Comparison of ENCODE assay signal across 11 cellular contexts in the genomic region with DNA sequence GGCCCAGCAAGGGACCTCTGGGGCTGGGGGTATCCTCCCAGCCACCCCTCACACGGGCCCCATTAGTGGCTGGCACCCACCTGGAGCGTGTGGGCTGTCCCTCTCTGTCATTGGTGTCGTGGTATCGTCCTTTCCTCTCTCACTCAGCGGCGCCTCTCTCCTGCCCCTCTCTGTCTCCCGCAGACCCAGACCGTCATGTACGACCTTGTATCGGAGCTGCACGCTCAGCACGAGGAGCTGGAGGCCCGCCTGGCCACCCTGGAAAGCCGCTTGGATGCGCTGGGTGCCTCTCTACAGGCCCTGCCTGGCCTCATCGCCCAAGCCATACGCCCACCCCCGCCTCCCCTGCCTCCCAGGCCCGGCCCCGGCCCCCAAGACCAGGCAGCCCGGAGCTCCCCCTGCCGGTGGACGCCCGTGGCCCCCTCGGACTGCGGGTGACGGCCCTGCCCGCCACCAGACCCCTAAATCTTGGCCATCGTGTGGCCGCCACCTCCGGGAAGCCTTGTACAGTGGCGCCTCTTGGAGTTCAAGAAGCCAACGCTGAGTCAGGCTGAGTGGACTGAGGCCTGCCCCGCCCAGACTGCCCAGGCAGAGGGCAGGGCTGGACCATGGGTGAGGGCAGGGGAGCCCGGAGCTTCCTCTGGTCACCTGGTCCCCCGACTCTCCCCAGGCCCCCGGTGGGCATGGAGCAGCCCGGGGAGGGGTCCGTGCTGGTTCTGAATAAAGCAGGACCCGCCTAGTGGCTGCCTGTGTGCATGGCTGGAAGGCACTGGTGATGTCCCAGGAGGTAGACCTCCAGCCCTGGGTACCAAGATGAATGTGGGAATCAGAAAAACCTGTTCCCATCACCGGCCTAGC. TPM values are rescaled to one million over a fixed set of nuclear protein-coding genes. Genes with fewer than 3 reads are reported as not detected.
A peak's percentile ranks its signal among the peaks of the same experiment; 100 is the strongest.
DNase-seq lines count a peak whose midpoint lies in the region; ATAC-seq and TF ChIP-seq lines count a peak whose summit lies in the region.
"Had no signal": no experiment of that assay in that cellular context is flagged by ENCODE, and none has a peak within 500 bp of the region (broad histone marks: within the 10 kb centered on the region; RNA-seq: fewer than 3 reads in every experiment).

No MANE protein-coding gene starts in this region.

- H3K36me3 ChIP-seq in trophoblast cell (ENCODE audit: control insufficient read depth in 1 of 2, insufficient read depth in 2 of 2, low read length in 2 of 2), result no peaks in the 10 kb centered on the region

- no peak overlapping the region for H2AK5ac ChIP-seq in trophoblast cell (ENCODE audit: low read length)

- H3K79me2 ChIP-seq in trophoblast cell (ENCODE audit: control insufficient read depth, insufficient read depth, low read length, poor library complexity), result no peaks in the 10 kb centered on the region

- H2BK120ac ChIP-seq in trophoblast cell (ENCODE audit: insufficient read depth, low read length, poor library complexity), result no peak overlapping the region

- no peak overlapping the region for H3K23ac ChIP-seq in trophoblast cell (ENCODE audit: low read length)

- no peak for TF ChIP-seq CTCF in coronary artery (IDR thresholded peaks at IDR 0.05)

- no peak overlapping the region for H2AFZ ChIP-seq in trophoblast cell (ENCODE audit: insufficient read depth, low read length, poor library complexity)

- H3K4me2 ChIP-seq in trophoblast cell (ENCODE audit: low read length), result no peak overlapping the region

- no peak overlapping the region for H3K4me3 Mint-ChIP-seq in natural killer cell treated with Interleukin-12 subunit alpha and Interleukin-12 subunit beta and Interleukin-15 and Interleukin-18, amount 100 ng/mL, for 72 hours

- peaks cover 13 to 18% of the 10 kb centered on the region in 2 donors for H3K4me1 Mint-ChIP-seq in natural killer cell treated with Interleukin-12 subunit alpha and Interleukin-12 subunit beta and Interleukin-15 and Interleukin-18, amount 100 ng/mL, for 72 hours (ENCODE audit: low read depth in 2 of 2)

- H3K27me3 Mint-ChIP-seq in natural killer cell treated with Interleukin-12 subunit alpha and Interleukin-12 subunit beta and Interleukin-15 and Interleukin-18, amount 100 ng/mL, for 72 hours, result no peaks in the 10 kb centered on the region

- H3K27me3 ChIP-seq in trophoblast cell (ENCODE audit: insufficient read depth, low read length), result peaks cover 3% of the 10 kb centered on the region

- H3K79me1 ChIP-seq in trophoblast cell (ENCODE audit: low read length), result no peaks in the 10 kb centered on the region

- H2BK5ac ChIP-seq in trophoblast cell (ENCODE audit: low read depth, low read length, poor library complexity), result no peak overlapping the region

- H3K18ac ChIP-seq in trophoblast cell (ENCODE audit: low read length), result no peak overlapping the region

- H3K4me3 ChIP-seq in coronary artery (no peak overlapping the region), trophoblast cell (ENCODE audit: low read depth, low read length) (no peak overlapping the region)

- no peak overlapping the region for H4K91ac ChIP-seq in trophoblast cell (ENCODE audit: low read depth, low read length)

- no peak overlapping the region for H3K14ac ChIP-seq in trophoblast cell (ENCODE audit: low read length)

- H4K12ac ChIP-seq in trophoblast cell (ENCODE audit: low read depth, low read length), result no peak overlapping the region

- no peak for ATAC-seq in natural killer cell treated with Interleukin-12 subunit alpha and Interleukin-12 subunit beta and Interleukin-15 and Interleukin-18, amount 100 ng/mL, for 72 hours
- ATAC-seq in HG02610 (IDR thresholded peaks at IDR 0.05; ENCODE audit: unreplicated experiment), result no peak

- peak overlapping the region; percentile 31 to 64 for H3K27ac Mint-ChIP-seq in natural killer cell treated with Interleukin-12 subunit alpha and Interleukin-12 subunit beta and Interleukin-15 and Interleukin-18, amount 100 ng/mL, for 72 hours

- DNase-seq in ELR (ENCODE audit: low read depth) (peak; percentile 82), LHCN-M2 (ENCODE audit: low read depth) (peak; percentile 41), coronary artery (ENCODE audit: low spot score) (peak; percentile 81), trophoblast cell (no peak), CD1c-positive myeloid dendritic cell (ENCODE audit: extremely low spot score) (no peak)
- no peak for DNase-seq in natural killer cell treated with Interleukin-12 subunit alpha and Interleukin-12 subunit beta and Interleukin-15 and Interleukin-18, amount 100 ng/mL, for 72 hours (ENCODE audit: low spot score)
- DNase-seq in stimulated activated CD4-positive, alpha-beta T cell treated with anti-CD3 and anti-CD28 coated beads, Interleukin-15, amount 100 ng/mL, for 24 hours, result no peak
- DNase-seq: activated CD4-positive, alpha-beta T cell treated with anti-CD3 and anti-CD28 coated beads, Interleukin-2, amount 10 ng/mL, durations not matched to agents 7 days and 5 days; caudate nucleus; stimulated activated CD4-positive, alpha-beta T cell treated with anti-CD3 and anti-CD28 coated beads, Interleukin-1b, Interleukin-23, amount 100 ng/mL, for 48 hours had no signal

- no peak overlapping the region for H2BK12ac ChIP-seq in trophoblast cell (ENCODE audit: low read length)

- no peak overlapping the region for H3K9ac ChIP-seq in trophoblast cell (ENCODE audit: low read length)

- H3K4me1 ChIP-seq in trophoblast cell (ENCODE audit: control insufficient read depth in 1 of 2, insufficient read depth in 2 of 2, low read length in 2 of 2), result peaks cover 0 to 6% of the 10 kb centered on the region in 2 experiments

- H3K9me3 ChIP-seq in trophoblast cell (ENCODE audit: insufficient read depth, low read depth, low read length), result peaks cover 2% of the 10 kb centered on the region

- H3K4ac ChIP-seq in trophoblast cell (ENCODE audit: low read depth, low read length), result no peak overlapping the region

- H3K9me3 Mint-ChIP-seq in natural killer cell treated with Interleukin-12 subunit alpha and Interleukin-12 subunit beta and Interleukin-15 and Interleukin-18, amount 100 ng/mL, for 72 hours, result no peaks in the 10 kb centered on the region
- H3K9me3 Mint-ChIP-seq: activated CD4-positive, alpha-beta T cell treated with anti-CD3 and anti-CD28 coated beads, Interleukin-2, amount 10 ng/mL, durations not matched to agents 7 days and 5 days had no signal

- H4K8ac ChIP-seq in trophoblast cell (ENCODE audit: low read depth, low read length), result no peak overlapping the region

- H3K27ac ChIP-seq in coronary artery (peak overlapping the region in 1 of 2 donors; percentile 52), trophoblast cell (ENCODE audit: low read depth, low read length) (no peak overlapping the region)

- H3K36me3 Mint-ChIP-seq in natural killer cell treated with Interleukin-12 subunit alpha and Interleukin-12 subunit beta and Interleukin-15 and Interleukin-18, amount 100 ng/mL, for 72 hours, result no peaks in the 10 kb centered on the region

- WGBS in trophoblast cell (ENCODE audit: extremely low coverage, insufficient coverage, insufficient read length), result no CpG with 5 or more reads among the region's 41 CpGs

RNA-seq across cellular contexts. Expression of a gene that starts 9.8 kb away (rescaled TPM):
- total RNA-seq in LHCN-M2 (2014; rRNA removed), result 9.0 and 15.0 TPM in 2 replicates
- 6.2 TPM for polyA plus RNA-seq in LHCN-M2 (2012)
- 10 to 100 TPM; 34.0 to 34.8 TPM for total RNA-seq in natural killer cell treated with Interleukin-12 subunit alpha and Interleukin-12 subunit beta and Interleukin-15 and Interleukin-18, amount 100 ng/mL, for 72 hours
- polyA plus RNA-seq in trophoblast cell (2013), result 1.5 TPM in 2 replicates

RNA-seq across cellular contexts. Expression of a gene that starts 31.3 kb away (rescaled TPM):
- total RNA-seq in LHCN-M2 (2014; rRNA removed), result 0.06 TPM in 1 of 2 replicates, not detected in the other
- polyA plus RNA-seq in LHCN-M2 (2012), result 0.18 TPM
- 1 to 10 TPM; 1.0 to 1.3 TPM for total RNA-seq in natural killer cell treated with Interleukin-12 subunit alpha and Interleukin-12 subunit beta and Interleukin-15 and Interleukin-18, amount 100 ng/mL, for 72 hours
- 0.31 and 0.48 TPM in 2 replicates for polyA plus RNA-seq in trophoblast cell (2013)
- total RNA-seq: activated CD4-positive, alpha-beta T cell treated with anti-CD3 and anti-CD28 coated beads, Interleukin-2, amount 10 ng/mL, durations not matched to agents 7 days and 5 days had no signal

Comparison
In these comparisons a context has a peak if more than half of its experiments do, and no peak if none do; other contexts are left out.
1. DNase-seq: peak in ELR (single experiment), LHCN-M2 (single experiment) and coronary artery (single experiment); none in natural killer cell treated with Interleukin-12 subunit alpha and Interleukin-12 subunit beta and Interleukin-15 and Interleukin-18, amount 100 ng/mL, for 72 hours (single experiment), trophoblast cell (0 of 2), CD1c-positive myeloid dendritic cell (single experiment) and stimulated activated CD4-positive, alpha-beta T cell treated with anti-CD3 and anti-CD28 coated beads, Interleukin-15, amount 100 ng/mL, for 24 hours (single experiment).